In the genomic region with DNA sequence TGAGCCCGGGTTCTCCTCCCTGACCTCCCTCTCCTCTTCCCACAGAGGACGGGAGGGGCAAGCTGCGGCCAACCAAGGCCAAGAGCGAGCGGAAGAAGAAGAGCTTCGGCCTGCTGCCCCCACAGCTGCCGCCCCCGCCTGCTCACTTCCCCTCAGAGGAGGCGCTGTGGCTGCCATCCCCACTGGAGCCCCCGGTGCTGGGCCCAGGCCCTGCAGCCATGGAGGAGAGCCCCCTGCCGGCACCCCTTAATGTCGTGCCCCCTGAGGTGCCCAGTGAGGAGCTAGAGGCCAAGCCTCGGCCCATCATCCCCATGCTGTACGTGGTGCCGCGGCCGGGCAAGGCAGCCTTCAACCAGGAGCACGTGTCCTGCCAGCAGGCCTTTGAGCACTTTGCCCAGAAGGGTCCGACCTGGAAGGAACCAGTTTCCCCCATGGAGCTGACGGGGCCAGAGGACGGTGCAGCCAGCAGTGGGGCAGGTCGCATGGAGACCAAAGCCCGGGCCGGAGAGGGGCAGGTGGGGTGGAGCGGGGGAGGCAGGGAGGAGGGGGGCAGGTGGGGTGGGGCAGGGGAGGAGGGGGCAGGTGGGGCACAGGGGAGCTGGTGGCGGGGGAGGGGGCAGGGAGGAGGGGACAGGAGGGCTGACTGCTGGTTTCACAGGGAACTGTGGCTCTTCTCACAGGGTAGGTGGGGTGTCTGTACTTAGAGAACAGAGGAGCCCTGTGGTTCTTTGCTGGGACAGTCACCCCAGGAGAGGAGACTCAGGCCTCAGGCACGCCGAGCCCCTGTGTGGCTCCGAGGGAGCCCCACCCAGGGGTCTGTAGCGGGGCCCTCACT, we compare ENCODE assay signal across 9 cellular contexts.
DNase-seq lines count a peak whose midpoint lies in the region; ATAC-seq and TF ChIP-seq lines count a peak whose summit lies in the region.
"Had no signal": no experiment of that assay in that cellular context is flagged by ENCODE, and none has a peak within 500 bp of the region (broad histone marks: within the 10 kb centered on the region; RNA-seq: fewer than 3 reads in every experiment).

No MANE protein-coding gene starts in this region.

- H2AFZ ChIP-seq in OCI-LY1 (ENCODE audit: low read length): no peak overlapping the region

- DNase-seq in naive B cell (peak; percentile 87), sigmoid colon (no peak), esophagus squamous epithelium (lab: John Stamatoyannopoulos, UW) (no peak), NCI-H82 (lab: John Stamatoyannopoulos, UW) (no peak)
- DNase-seq in stimulated activated naive CD4-positive, alpha-beta T cell treated with Interleukin-2 at 50 U/mL for 16 hours (lab: John Stamatoyannopoulos, UW): no peak
- DNase-seq: IMR-90 had no signal

- H4K20me1 ChIP-seq in OCI-LY1 (ENCODE audit: insufficient read depth, low read length): no peaks in the 10 kb centered on the region

- H3K9me3 ChIP-seq in OCI-LY1 (ENCODE audit: low read length) (no peaks in the 10 kb centered on the region), sigmoid colon (no peaks in the 10 kb centered on the region), esophagus squamous epithelium (no peaks in the 10 kb centered on the region)

- peak overlapping the region; percentile 25 for H3K4me3 ChIP-seq in OCI-LY1 (ENCODE audit: low read depth, low read length, poor library complexity, severe bottlenecking)
- no peak overlapping the region for H3K4me3 ChIP-seq in sigmoid colon
- H3K4me3 ChIP-seq in esophagus squamous epithelium: no peak overlapping the region

- H3K27me3 ChIP-seq in OCI-LY1 (ENCODE audit: insufficient read depth, low read length): no peaks in the 10 kb centered on the region
- H3K27me3 ChIP-seq in sigmoid colon: no peaks in the 10 kb centered on the region
- no peaks in the 10 kb centered on the region for H3K27me3 ChIP-seq in esophagus squamous epithelium

- H3K27ac Mint-ChIP-seq in naive B cell: peak overlapping the region; percentile 100

- H3K36me3 ChIP-seq in OCI-LY1 (ENCODE audit: insufficient read depth, low read length) (no peaks in the 10 kb centered on the region), sigmoid colon (peaks cover 0 to 47% (median 29%) of the 10 kb centered on the region in 4 donors), esophagus squamous epithelium (peaks cover 14 to 89% (median 27%) of the 10 kb centered on the region in 3 donors)

- no peaks in the 10 kb centered on the region for H3K27me3 Mint-ChIP-seq in naive B cell

- TF ChIP-seq CTCF in OCI-LY1 (IDR thresholded peaks at IDR 0.05; ENCODE audit: low read length) (peak; percentile 51), sigmoid colon (IDR thresholded peaks at IDR 0.05) (no peak), esophagus squamous epithelium (IDR thresholded peaks at IDR 0.05) (no peak)

- ATAC-seq in GM18502 (IDR thresholded peaks at IDR 0.05; ENCODE audit: poor library complexity, unreplicated experiment) (peak; percentile 38), GM21786 (IDR thresholded peaks at IDR 0.05; ENCODE audit: unreplicated experiment) (peak; percentile 35), naive B cell (ENCODE audit: low read depth in 2 of 2) (peak; percentile 29)

- H3K79me2 ChIP-seq in OCI-LY1 (ENCODE audit: insufficient read depth, low read length): no peaks in the 10 kb centered on the region

- H3K9me3 Mint-ChIP-seq in naive B cell: no peaks in the 10 kb centered on the region

- H3K36me3 Mint-ChIP-seq in naive B cell: peaks cover 0 to 7% of the 10 kb centered on the region in 2 donors

- H3K4me1 ChIP-seq in OCI-LY1 (ENCODE audit: insufficient read depth, low read length, severe bottlenecking): peaks cover 54% of the 10 kb centered on the region
- H3K4me1 ChIP-seq in sigmoid colon: peaks cover 0 to 26% (median 20%) of the 10 kb centered on the region in 4 donors
- peaks cover 3 to 39% (median 7%) of the 10 kb centered on the region in 3 donors for H3K4me1 ChIP-seq in esophagus squamous epithelium

- TF ChIP-seq POLR2A in sigmoid colon (IDR thresholded peaks at IDR 0.05): no peak
- no peak for TF ChIP-seq POLR2A in esophagus squamous epithelium (IDR thresholded peaks at IDR 0.05)

- intact Hi-C loops in sigmoid colon (cut with DNase I) (no loop called here), esophagus squamous epithelium (cut with DNase I) (no loop called here)

- 61 to 89% methylated on average over 30 of the region's 30 CpGs for WGBS in sigmoid colon, 2 donors
- WGBS in esophagus squamous epithelium, 2 donors: 30 to 82% methylated on average over 2 of the region's 30 CpGs

- H3K4me3 Mint-ChIP-seq in naive B cell: peak overlapping the region; percentile 84 to 98 (median 96)

- H3K4me2 ChIP-seq in OCI-LY1 (ENCODE audit: low read length): peak overlapping the region; percentile 58

- H3K27ac ChIP-seq in OCI-LY1 (ENCODE audit: low read depth, low read length, poor library complexity, severe bottlenecking) (peak overlapping the region; percentile 83), sigmoid colon (no peak overlapping the region), esophagus squamous epithelium (peak overlapping the region in 2 of 4 donors; percentile 9 to 52)

- no peaks in the 10 kb centered on the region for H3F3A ChIP-seq in OCI-LY1 (ENCODE audit: insufficient read depth, low read length)

- no peak for TF ChIP-seq EP300 in sigmoid colon (IDR thresholded peaks at IDR 0.05)

- peak overlapping the region; percentile 44; the same call in 1 of the 2 replicates for H3K9ac ChIP-seq in OCI-LY1 (ENCODE audit: low read length)

- H3K4me1 Mint-ChIP-seq in naive B cell: peaks cover 44 to 73% (median 68%) of the 10 kb centered on the region in 3 donors

- no peaks in the 10 kb centered on the region for H3K9me2 ChIP-seq in OCI-LY1 (ENCODE audit: low read depth, low read length)
